Comparison of ENCODE assay signal across 8 cellular contexts in genomic region chr1:19445417-19446342, GRCh38. TPM values are rescaled to one million over a fixed set of nuclear protein-coding genes. Genes with fewer than 3 reads are reported as not detected.
A peak's percentile ranks its signal among the peaks of the same experiment; 100 is the strongest.
DNase-seq lines count a peak whose midpoint lies in the region; ATAC-seq and TF ChIP-seq lines count a peak whose summit lies in the region.

No MANE protein-coding gene starts in this region.

- H3K4me1 Mint-ChIP-seq in central memory CD8-positive, alpha-beta T cell = peaks cover 85% of the 10 kb centered on the region

- no peaks in the 10 kb centered on the region for H3K36me3 ChIP-seq in mucosa of descending colon (ENCODE audit: low read depth)

- no peaks in the 10 kb centered on the region for H3K27me3 Mint-ChIP-seq in central memory CD8-positive, alpha-beta T cell

- intact Hi-C loops in mucosa of descending colon (cut with DNase I, micrococcal nuclease) = no loop called here

- no peaks in the 10 kb centered on the region for H3K9me3 Mint-ChIP-seq in central memory CD8-positive, alpha-beta T cell

- H3K4me3 Mint-ChIP-seq in central memory CD8-positive, alpha-beta T cell = no peak overlapping the region

- no peaks in the 10 kb centered on the region for H3K9me3 ChIP-seq in mucosa of descending colon

- TF ChIP-seq CTCF in LNCaP clone FGC (IDR thresholded peaks at IDR 0.05; ENCODE audit: control insufficient read depth, extremely low read depth, insufficient read depth) (no peak), mucosa of descending colon (IDR thresholded peaks at IDR 0.05) (no peak)

- peaks cover 28% of the 10 kb centered on the region for H3K36me3 Mint-ChIP-seq in central memory CD8-positive, alpha-beta T cell (ENCODE audit: insufficient read depth)

- H3K27ac Mint-ChIP-seq in central memory CD8-positive, alpha-beta T cell (ENCODE audit: low read depth) = peak overlapping the region; percentile 64

- H3K4me3 ChIP-seq in LNCaP clone FGC (ENCODE audit: low read depth, low read length) (peak overlapping the region; percentile 23; the same call in 1 of the 2 replicates), mucosa of descending colon (no peak overlapping the region)

- peak; percentile 88 for DNase-seq in COLO668 (lab: John Stamatoyannopoulos, UW; ENCODE audit: unreplicated experiment)
- peak; percentile 40 for DNase-seq in LNCaP clone FGC (ENCODE audit: low read depth)
- no peak for DNase-seq in central memory CD8-positive, alpha-beta T cell (ENCODE audit: low spot score in 2 of 2)
- no peak for DNase-seq in mucosa of descending colon
- no peak for DNase-seq in superior temporal gyrus (ENCODE audit: extremely low spot score)

- ATAC-seq in central memory CD8-positive, alpha-beta T cell (replicated peaks; ENCODE audit: extremely low read depth, poor library complexity, severe bottlenecking) = no peak
- ATAC-seq in mucosa of descending colon (peak; percentile 42), GM19328 (IDR thresholded peaks at IDR 0.05; ENCODE audit: unreplicated experiment) (no peak), HG02973 (IDR thresholded peaks at IDR 0.05; ENCODE audit: unreplicated experiment) (no peak), HG03045 (IDR thresholded peaks at IDR 0.05; ENCODE audit: unreplicated experiment) (no peak)

- H3K4me1 ChIP-seq in mucosa of descending colon (ENCODE audit: low read depth) = peaks cover 21% of the 10 kb centered on the region

RNA-seq across cellular contexts. Expression of gene CAPZB, which starts 39.7 kb away (rescaled TPM):
- 100 to 1,000 TPM; 346 to 393 (median 381) TPM for total RNA-seq in mucosa of descending colon

Comparison
In these comparisons a context has a peak if more than half of its experiments do, and no peak if none do; other contexts are left out.
1. DNase-seq: peak in COLO668 (single experiment) and LNCaP clone FGC (single experiment); none in central memory CD8-positive, alpha-beta T cell (0 of 2), mucosa of descending colon (0 of 3) and superior temporal gyrus (single experiment).